Comparison of ENCODE assay signal across 9 cellular contexts in genomic region chr10:73931767-73932624, GRCh38. TPM values are rescaled to one million over a fixed set of nuclear protein-coding genes. Genes with fewer than 3 reads are reported as not detected.
DNase-seq lines count a peak whose midpoint lies in the region; ATAC-seq and TF ChIP-seq lines count a peak whose summit lies in the region.
"Had no signal": no experiment of that assay in that cellular context is flagged by ENCODE, and none has a peak within 500 bp of the region (broad histone marks: within the 10 kb centered on the region; RNA-seq: fewer than 3 reads in every experiment).

No MANE protein-coding gene starts in this region.

- intact Hi-C loops in CD4-positive, alpha-beta T cell (cut with DNase I, micrococcal nuclease): no loop called here
- intact Hi-C loops in PC-3 (cut with micrococcal nuclease): loop anchor here (1.0 kb wide), 2 partner anchors 26 to 44 kb away; no protein-coding TSS in a partner anchor

- H3K36me3 ChIP-seq in PC-3 (ENCODE audit: low read depth, low read length): no peaks in the 10 kb centered on the region
- H3K36me3 ChIP-seq: cardiac muscle cell had no signal

- H3K9me3 Mint-ChIP-seq in CD4-positive, alpha-beta T cell: no peaks in the 10 kb centered on the region
- H3K9me3 Mint-ChIP-seq in activated naive CD8-positive, alpha-beta T cell treated with anti-CD3 and anti-CD28 coated beads, Interleukin-2, amount 10 ng/mL, durations not matched to agents 7 days and 5 days: no peaks in the 10 kb centered on the region
- H3K9me3 Mint-ChIP-seq in HFFc6 (no peaks in the 10 kb centered on the region), immature natural killer cell (no peaks in the 10 kb centered on the region)

- H3K9me3 ChIP-seq in CD4-positive, alpha-beta T cell (ENCODE audit: control insufficient read depth, low read length): no peaks in the 10 kb centered on the region
- H3K9me3 ChIP-seq in PC-3 (ENCODE audit: low read length): no peaks in the 10 kb centered on the region

- peak overlapping the region; percentile 14 for H2AFZ ChIP-seq in PC-3 (ENCODE audit: low read length)

- H3K36me3 Mint-ChIP-seq in CD4-positive, alpha-beta T cell (ENCODE audit: low read depth): no peaks in the 10 kb centered on the region
- no peaks in the 10 kb centered on the region for H3K36me3 Mint-ChIP-seq in activated naive CD8-positive, alpha-beta T cell treated with anti-CD3 and anti-CD28 coated beads, Interleukin-2, amount 10 ng/mL, durations not matched to agents 7 days and 5 days
- H3K36me3 Mint-ChIP-seq in HFFc6 (ENCODE audit: low read depth) (no peaks in the 10 kb centered on the region), immature natural killer cell (no peaks in the 10 kb centered on the region)

- H3K4me1 Mint-ChIP-seq in CD4-positive, alpha-beta T cell (ENCODE audit: low read depth): peaks cover 13% of the 10 kb centered on the region
- H3K4me1 Mint-ChIP-seq in activated naive CD8-positive, alpha-beta T cell treated with anti-CD3 and anti-CD28 coated beads, Interleukin-2, amount 10 ng/mL, durations not matched to agents 7 days and 5 days: peaks cover 12% of the 10 kb centered on the region
- H3K4me1 Mint-ChIP-seq in HFFc6 (ENCODE audit: low read depth): peaks cover 9% of the 10 kb centered on the region
- H3K4me1 Mint-ChIP-seq in immature natural killer cell: peaks cover 0 to 3% of the 10 kb centered on the region in 2 donors

- H3K9ac ChIP-seq in PC-3 (ENCODE audit: low read length): peak overlapping the region; percentile 68

- POLR2A ChIA-PET in CD4-positive, alpha-beta T cell (lab: Charles Lee): interaction anchor here (1.2 to 1.6 kb wide), 2 partner anchors 46 to 52 kb away, joined by 4 to 5 read pairs; no protein-coding TSS in a partner anchor
- POLR2A ChIA-PET in PC-3 (lab: Charles Lee; ENCODE audit: unreplicated experiment): interaction anchor here (0.5 to 1.1 kb wide), 6 partner anchors 9 to 187 kb away, joined by 3 to 7 read pairs (median 5); no protein-coding TSS in a partner anchor
- POLR2A ChIA-PET in activated naive CD8-positive, alpha-beta T cell treated with anti-CD3 and anti-CD28 coated beads, Interleukin-2, amount 10 ng/mL, durations not matched to agents 7 days and 5 days (lab: Charles Lee): interaction anchor here (1.1 to 1.8 kb wide), 2 partner anchors 9 to 218 kb away, joined by 3 to 6 read pairs; partner anchors contain the start of genes ADK and AP3M1

- no peak overlapping the region for H3K27ac Mint-ChIP-seq in CD4-positive, alpha-beta T cell
- H3K27ac Mint-ChIP-seq in activated naive CD8-positive, alpha-beta T cell treated with anti-CD3 and anti-CD28 coated beads, Interleukin-2, amount 10 ng/mL, durations not matched to agents 7 days and 5 days: peak overlapping the region; percentile 67
- H3K27ac Mint-ChIP-seq in HFFc6 (no peak overlapping the region), immature natural killer cell (no peak overlapping the region)

- peak overlapping the region; percentile 3; the same call in 1 of the 2 replicates for H3K4me3 ChIP-seq in PC-3 (ENCODE audit: low read length)
- H3K4me3 ChIP-seq: cardiac muscle cell had no signal

- TF ChIP-seq CTCF in CD4-positive, alpha-beta T cell (IDR thresholded peaks at IDR 0.05): no peak
- no peak for TF ChIP-seq CTCF in PC-3 (conservative IDR thresholded peaks at IDR 0.05; ENCODE audit: low read depth, low read length)
- no peak for TF ChIP-seq CTCF in HFFc6 (IDR thresholded peaks at IDR 0.05)

- H4K20me1 ChIP-seq in PC-3 (ENCODE audit: low read length): no peaks in the 10 kb centered on the region

- DNase-seq in CD4-positive, alpha-beta T cell: peak in 9 of 10 experiments; percentile 25 to 57 (median 50)
- DNase-seq in PC-3 (peak; percentile 100), renal cortical epithelial cell (ENCODE audit: low read depth) (peak; percentile 92), NCI-H1694 treated with DMSO at 0.1 percent for 48 hours (lab: John Stamatoyannopoulos, UW) (no peak), HFFc6 (no peak), immature natural killer cell (no peak)
- DNase-seq in activated naive CD8-positive, alpha-beta T cell treated with anti-CD3 and anti-CD28 coated beads, Interleukin-2, amount 10 ng/mL, durations not matched to agents 7 days and 5 days: peak; percentile 44

- H3F3A ChIP-seq in PC-3 (ENCODE audit: low read length, unreplicated experiment): no peaks in the 10 kb centered on the region

- H3K79me2 ChIP-seq in PC-3 (ENCODE audit: low read length): no peaks in the 10 kb centered on the region

- ATAC-seq in CD4-positive, alpha-beta T cell (ENCODE audit: poor library complexity): peak; percentile 95
- ATAC-seq in GM21737 (IDR thresholded peaks at IDR 0.05; ENCODE audit: unreplicated experiment): peak; percentile 64
- peak; percentile 96 for ATAC-seq in PC-3
- ATAC-seq in activated naive CD8-positive, alpha-beta T cell treated with anti-CD3 and anti-CD28 coated beads, Interleukin-2, amount 10 ng/mL, durations not matched to agents 7 days and 5 days (ENCODE audit: low read depth): peak; percentile 91

- no peaks in the 10 kb centered on the region for H3K27me3 ChIP-seq in CD4-positive, alpha-beta T cell (ENCODE audit: control insufficient read depth, insufficient read depth, low read length)
- H3K27me3 ChIP-seq in PC-3 (ENCODE audit: low read length): no peaks in the 10 kb centered on the region
- H3K27me3 ChIP-seq: cardiac muscle cell had no signal

- CTCF ChIA-PET in CD4-positive, alpha-beta T cell (lab: Charles Lee): interaction anchor here (0.6 to 2.7 kb wide), 4 partner anchors 25 to 1175 kb away, joined by 3 to 11 read pairs (median 4); no protein-coding TSS in a partner anchor
- CTCF ChIA-PET in PC-3 (lab: Charles Lee): interaction anchor here (0.5 to 4.3 kb wide), 8 partner anchors 9 to 149 kb away, joined by 3 to 44 read pairs (median 4); no protein-coding TSS in a partner anchor

- no peaks in the 10 kb centered on the region for H3K9me2 ChIP-seq in PC-3 (replicated peaks; ENCODE audit: low read length)

- peaks cover 18% of the 10 kb centered on the region for H3K27me3 Mint-ChIP-seq in CD4-positive, alpha-beta T cell
- peaks cover 37% of the 10 kb centered on the region for H3K27me3 Mint-ChIP-seq in activated naive CD8-positive, alpha-beta T cell treated with anti-CD3 and anti-CD28 coated beads, Interleukin-2, amount 10 ng/mL, durations not matched to agents 7 days and 5 days
- H3K27me3 Mint-ChIP-seq in HFFc6 (ENCODE audit: insufficient read depth): no peaks in the 10 kb centered on the region; the same call in 1 of the 2 replicates
- H3K27me3 Mint-ChIP-seq in immature natural killer cell (ENCODE audit: low read depth in 3 of 3): peaks cover 0 to 10% (median 4%) of the 10 kb centered on the region in 3 donors

- H3K4me3 Mint-ChIP-seq in CD4-positive, alpha-beta T cell: no peak overlapping the region
- H3K4me3 Mint-ChIP-seq in activated naive CD8-positive, alpha-beta T cell treated with anti-CD3 and anti-CD28 coated beads, Interleukin-2, amount 10 ng/mL, durations not matched to agents 7 days and 5 days: peak overlapping the region; percentile 39
- H3K4me3 Mint-ChIP-seq in HFFc6 (no peak overlapping the region), immature natural killer cell (no peak overlapping the region)

- peaks cover 18% of the 10 kb centered on the region for H3K4me1 ChIP-seq in PC-3 (ENCODE audit: insufficient read depth, low read length)

- no peak overlapping the region for H3K27ac ChIP-seq in CD4-positive, alpha-beta T cell (ENCODE audit: low read depth, low read length)
- H3K27ac ChIP-seq in PC-3 (ENCODE audit: low read length): peak overlapping the region; percentile 82

- peak overlapping the region; percentile 58 for H3K4me2 ChIP-seq in PC-3 (ENCODE audit: low read length)

- BruUV-seq in PC-3 (replicated peaks; lab: Mats Ljungman, UMichigan): TSS peak; percentile 100

RNA-seq across cellular contexts. Expression of gene PLAU, which starts 21.1 kb away (rescaled TPM):
- not detected for total RNA-seq in CD4-positive, alpha-beta T cell
- 1,570 and 1,582 TPM in 2 replicates for total RNA-seq in PC-3 (2014; rRNA removed)
- under 1 TPM; 0.61 to 0.62 TPM for total RNA-seq in activated naive CD8-positive, alpha-beta T cell treated with anti-CD3 and anti-CD28 coated beads, Interleukin-2, amount 10 ng/mL, durations not matched to agents 7 days and 5 days
- 238 and 1,509 TPM in 2 replicates for total RNA-seq in renal cortical epithelial cell
- 10 to 100 TPM; 14.0 to 25.5 (median 24.0) TPM for total RNA-seq in HFFc6 (2021; fragmentation: NEBNext Ultra II Directional; extraction: Animal tissue kit (Norgen Biotek cat#: 25700))
- under 1 TPM in 1 of 3 donors, not detected in 2; 0.08 TPM for polyA plus RNA-seq in immature natural killer cell

RNA-seq across cellular contexts. Expression of gene CAMK2G, which starts 57.6 kb away (rescaled TPM):
- 10 to 100 TPM; 34.4 to 38.4 TPM for total RNA-seq in CD4-positive, alpha-beta T cell
- total RNA-seq in PC-3 (2014; rRNA removed) (170 and 179 TPM in 2 replicates), renal cortical epithelial cell (20.3 and 21.1 TPM in 2 replicates)
- 10 to 100 TPM; 48.6 to 53.5 TPM for total RNA-seq in activated naive CD8-positive, alpha-beta T cell treated with anti-CD3 and anti-CD28 coated beads, Interleukin-2, amount 10 ng/mL, durations not matched to agents 7 days and 5 days
- 10 to 100 TPM; 24.6 to 33.1 (median 28.1) TPM for total RNA-seq in HFFc6 (2021; fragmentation: NEBNext Ultra II Directional; extraction: Animal tissue kit (Norgen Biotek cat#: 25700))
- polyA plus RNA-seq in immature natural killer cell: 1 to 10 TPM; 4.8 to 5.8 (median 5.0) TPM

Comparison
In these comparisons a context has a peak if more than half of its experiments do, and no peak if none do; other contexts are left out.
1. DNase-seq: peak in CD4-positive, alpha-beta T cell (9 of 10), PC-3 (single experiment), activated naive CD8-positive, alpha-beta T cell treated with anti-CD3 and anti-CD28 coated beads, Interleukin-2, amount 10 ng/mL, durations not matched to agents 7 days and 5 days (single experiment) and renal cortical epithelial cell (single experiment); none in NCI-H1694 treated with DMSO at 0.1 percent for 48 hours (single experiment), HFFc6 (single experiment) and immature natural killer cell (0 of 3).
2. RNA of gene PLAU, which starts 21.1 kb away (total RNA-seq): 1,570 to 1,582 TPM in PC-3, 238 to 1,509 TPM in renal cortical epithelial cell and 14.0 to 25.5 TPM in HFFc6; 0.61 to 0.62 TPM in activated naive CD8-positive, alpha-beta T cell treated with anti-CD3 and anti-CD28 coated beads, Interleukin-2, amount 10 ng/mL, durations not matched to agents 7 days and 5 days and not detected in CD4-positive, alpha-beta T cell; every median in the first group is over 4 times any median in the second.
3. Peak in every context shown above with its lines, with median percentiles within 50 percentile points of each other: ATAC-seq.